21 cellular contexts compared by ENCODE assay signal in the genomic region with DNA sequence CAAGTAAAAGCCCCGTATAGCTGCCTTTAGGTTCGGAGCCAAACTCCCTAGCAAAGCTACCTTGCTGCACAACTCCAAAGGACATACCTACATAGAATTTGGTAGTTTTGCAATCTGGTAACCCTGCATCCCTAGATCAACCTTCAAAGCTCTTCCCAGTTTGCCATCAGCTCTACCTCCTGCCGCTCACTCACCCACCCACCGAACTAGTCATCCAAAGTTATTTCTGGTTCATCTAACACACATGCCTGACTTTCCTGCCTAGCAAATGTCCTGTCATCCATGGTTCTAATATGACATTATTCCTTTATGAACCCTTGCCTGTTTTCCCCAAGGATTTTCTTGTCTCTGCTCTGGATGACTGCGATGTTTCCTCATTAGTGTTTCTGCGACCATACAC. TPM values are rescaled to one million over a fixed set of nuclear protein-coding genes. Genes with fewer than 3 reads are reported as not detected.
DNase-seq lines count a peak whose midpoint lies in the region; ATAC-seq and TF ChIP-seq lines count a peak whose summit lies in the region.
"Had no signal": no experiment of that assay in that cellular context is flagged by ENCODE, and none has a peak within 500 bp of the region (broad histone marks: within the 10 kb centered on the region; RNA-seq: fewer than 3 reads in every experiment).

No MANE protein-coding gene starts in this region.

- peaks cover 6% of the 10 kb centered on the region for H3K4me1 Mint-ChIP-seq in activated naive CD4-positive, alpha-beta T cell treated with anti-CD3 and anti-CD28 coated beads, Interleukin-2, amount 10 ng/mL, durations not matched to agents 7 days and 5 days
- peaks cover 50% of the 10 kb centered on the region for H3K4me1 Mint-ChIP-seq in Caco-2 (ENCODE audit: low read depth, unreplicated experiment)
- H3K4me1 Mint-ChIP-seq in glutamatergic neuron (ENCODE audit: low read depth, unreplicated experiment): peaks cover 41% of the 10 kb centered on the region
- H3K4me1 Mint-ChIP-seq in stimulated activated memory B cell treated with anti-CD40 and anti-IgM and Interleukin-4, amounts not matched to agents 10 μg/mL and 1 μg/mL and 100 μg/mL, for 72 hours: peaks cover 63% of the 10 kb centered on the region

- no peak for DNase-seq in activated naive CD4-positive, alpha-beta T cell treated with anti-CD3 and anti-CD28 coated beads, Interleukin-2, amount 10 ng/mL, durations not matched to agents 7 days and 5 days
- no peak for DNase-seq in activated naive CD4-positive, alpha-beta T cell treated with anti-CD3 and anti-CD28 coated beads, Interleukin-2, amount 50 U/mL, for 72 hours (ENCODE audit: low spot score in 2 of 2)
- DNase-seq in Caco-2 (no peak), glutamatergic neuron (no peak), retina (peak; percentile 44)
- no peak for DNase-seq in stimulated activated CD4-positive, alpha-beta T cell treated with anti-CD3 and anti-CD28 coated beads, Interleukin-15, amount 100 ng/mL, for 24 hours
- DNase-seq: activated naive CD4-positive, alpha-beta T cell treated with anti-CD3 and anti-CD28 coated beads for 36 hours; activated T-cell treated with anti-CD3 and anti-CD28 coated beads, Interleukin-2, amount 50 U/mL, for 48 hours; cerebellar nuclear complex; HCEC 1CT; left lung; NCI-H1048; NCI-H1694 treated with DMSO at 0.1 percent for 48 hours; NCI-H2171 treated with DMSO at 0.1 percent for 48 hours; NCI-H526; T-cell had no signal

- intact Hi-C loops in Caco-2 (cut with micrococcal nuclease; ENCODE audit: unreplicated experiment): no loop called here

- no peak for ATAC-seq in activated naive CD4-positive, alpha-beta T cell treated with anti-CD3 and anti-CD28 coated beads, Interleukin-2, amount 50 U/mL, for 72 hours
- ATAC-seq in HG03135 (IDR thresholded peaks at IDR 0.05; ENCODE audit: unreplicated experiment): no peak
- ATAC-seq in stimulated activated memory B cell treated with anti-CD40 and anti-IgM and Interleukin-4, amounts not matched to agents 10 μg/mL and 1 μg/mL and 100 μg/mL, for 72 hours: no peak
- ATAC-seq: activated CD4-positive, CD25-positive, alpha-beta regulatory T cell treated with anti-CD3 and anti-CD28 coated beads, Interleukin-2, amount 50 U/mL, for 24 hours; left lung; T-cell had no signal

- BruUV-seq in Caco-2 (replicated peaks; lab: Mats Ljungman, UMichigan): no TSS peak

- H3K27me3 Mint-ChIP-seq in activated naive CD4-positive, alpha-beta T cell treated with anti-CD3 and anti-CD28 coated beads, Interleukin-2, amount 10 ng/mL, durations not matched to agents 7 days and 5 days: no peaks in the 10 kb centered on the region
- H3K27me3 Mint-ChIP-seq in Caco-2 (ENCODE audit: insufficient read depth, unreplicated experiment) (no peaks in the 10 kb centered on the region), glutamatergic neuron (ENCODE audit: unreplicated experiment) (peaks cover 4% of the 10 kb centered on the region)
- no peaks in the 10 kb centered on the region for H3K27me3 Mint-ChIP-seq in stimulated activated memory B cell treated with anti-CD40 and anti-IgM and Interleukin-4, amounts not matched to agents 10 μg/mL and 1 μg/mL and 100 μg/mL, for 72 hours
- H3K27me3 Mint-ChIP-seq: T-cell had no signal

- no peaks in the 10 kb centered on the region for H3K9me3 ChIP-seq in Caco-2
- H3K9me3 ChIP-seq: BLaER1, left lung, SJSA1 had no signal

- H3K27me3 ChIP-seq in Caco-2 (replicated peaks; ENCODE audit: control insufficient read depth, insufficient read depth, low read length): no peaks in the 10 kb centered on the region
- H3K27me3 ChIP-seq: BLaER1, left lung, SJSA1 had no signal

- H3K27ac Mint-ChIP-seq in activated naive CD4-positive, alpha-beta T cell treated with anti-CD3 and anti-CD28 coated beads, Interleukin-2, amount 10 ng/mL, durations not matched to agents 7 days and 5 days: peak overlapping the region; percentile 13
- peak overlapping the region in 1 of 2 donors; percentile 73 for H3K27ac Mint-ChIP-seq in activated naive CD4-positive, alpha-beta T cell treated with anti-CD3 and anti-CD28 coated beads, Interleukin-2, amount 50 U/mL, for 72 hours
- peak overlapping the region; percentile 12 for H3K27ac Mint-ChIP-seq in Caco-2 (ENCODE audit: unreplicated experiment)
- H3K27ac Mint-ChIP-seq in glutamatergic neuron (ENCODE audit: unreplicated experiment): no peak overlapping the region
- no peak overlapping the region for H3K27ac Mint-ChIP-seq in stimulated activated memory B cell treated with anti-CD40 and anti-IgM and Interleukin-4, amounts not matched to agents 10 μg/mL and 1 μg/mL and 100 μg/mL, for 72 hours
- H3K27ac Mint-ChIP-seq: activated naive CD4-positive, alpha-beta T cell treated with anti-CD3 and anti-CD28 coated beads for 36 hours had no signal

- no peak overlapping the region for H3K4me3 ChIP-seq in Caco-2 (ENCODE audit: low read depth, low read length)
- H3K4me3 ChIP-seq: BLaER1, left lung, SJSA1 had no signal

- H3K9me3 Mint-ChIP-seq in activated naive CD4-positive, alpha-beta T cell treated with anti-CD3 and anti-CD28 coated beads, Interleukin-2, amount 10 ng/mL, durations not matched to agents 7 days and 5 days: no peaks in the 10 kb centered on the region
- no peaks in the 10 kb centered on the region for H3K9me3 Mint-ChIP-seq in activated naive CD4-positive, alpha-beta T cell treated with anti-CD3 and anti-CD28 coated beads, Interleukin-2, amount 50 U/mL, for 72 hours
- H3K9me3 Mint-ChIP-seq in Caco-2 (ENCODE audit: unreplicated experiment) (no peaks in the 10 kb centered on the region), glutamatergic neuron (ENCODE audit: unreplicated experiment) (peaks cover 6% of the 10 kb centered on the region)
- no peaks in the 10 kb centered on the region for H3K9me3 Mint-ChIP-seq in stimulated activated memory B cell treated with anti-CD40 and anti-IgM and Interleukin-4, amounts not matched to agents 10 μg/mL and 1 μg/mL and 100 μg/mL, for 72 hours
- H3K9me3 Mint-ChIP-seq: activated naive CD4-positive, alpha-beta T cell treated with anti-CD3 and anti-CD28 coated beads for 36 hours; T-cell had no signal

- peaks cover 5% of the 10 kb centered on the region for H3K36me3 ChIP-seq in Caco-2 (ENCODE audit: control insufficient read depth, insufficient read depth, low read length)

- peaks cover 24% of the 10 kb centered on the region for H3K4me1 ChIP-seq in Caco-2
- H3K4me1 ChIP-seq: BLaER1, SJSA1 had no signal

- no peak overlapping the region for H3K4me3 Mint-ChIP-seq in activated naive CD4-positive, alpha-beta T cell treated with anti-CD3 and anti-CD28 coated beads, Interleukin-2, amount 10 ng/mL, durations not matched to agents 7 days and 5 days
- H3K4me3 Mint-ChIP-seq in Caco-2 (ENCODE audit: unreplicated experiment) (no peak overlapping the region), glutamatergic neuron (ENCODE audit: unreplicated experiment) (peak overlapping the region; percentile 9)
- H3K4me3 Mint-ChIP-seq in stimulated activated memory B cell treated with anti-CD40 and anti-IgM and Interleukin-4, amounts not matched to agents 10 μg/mL and 1 μg/mL and 100 μg/mL, for 72 hours: no peak overlapping the region
- H3K4me3 Mint-ChIP-seq: activated naive CD4-positive, alpha-beta T cell treated with anti-CD3 and anti-CD28 coated beads for 36 hours; T-cell had no signal

- H3K36me3 Mint-ChIP-seq in activated naive CD4-positive, alpha-beta T cell treated with anti-CD3 and anti-CD28 coated beads, Interleukin-2, amount 10 ng/mL, durations not matched to agents 7 days and 5 days: peaks cover 6% of the 10 kb centered on the region
- no peaks in the 10 kb centered on the region for H3K36me3 Mint-ChIP-seq in activated naive CD4-positive, alpha-beta T cell treated with anti-CD3 and anti-CD28 coated beads, Interleukin-2, amount 50 U/mL, for 72 hours
- H3K36me3 Mint-ChIP-seq in Caco-2 (ENCODE audit: insufficient read depth, unreplicated experiment) (peaks cover 63% of the 10 kb centered on the region), glutamatergic neuron (ENCODE audit: unreplicated experiment) (no peaks in the 10 kb centered on the region)
- H3K36me3 Mint-ChIP-seq in stimulated activated memory B cell treated with anti-CD40 and anti-IgM and Interleukin-4, amounts not matched to agents 10 μg/mL and 1 μg/mL and 100 μg/mL, for 72 hours: peaks cover 52% of the 10 kb centered on the region

- TF ChIP-seq CTCF in Caco-2 (IDR thresholded peaks at IDR 0.05; ENCODE audit: insufficient read depth in 1 of 2, low read depth in 1 of 2, low read length in 1 of 2, severe bottlenecking in 1 of 2, unreplicated experiment in 1 of 2): no peak
- TF ChIP-seq CTCF in glutamatergic neuron (IDR thresholded peaks at IDR 0.05; ENCODE audit: partially characterized antibody, unreplicated experiment): no peak

- CTCF ChIA-PET in activated naive CD4-positive, alpha-beta T cell treated with anti-CD3 and anti-CD28 coated beads, Interleukin-2, amount 10 ng/mL, durations not matched to agents 7 days and 5 days (lab: Charles Lee): interaction anchor here (0.5 to 1.3 kb wide), 3 partner anchors 14 to 21 kb away, joined by 3 to 4 read pairs (median 3); no protein-coding TSS in a partner anchor
- CTCF ChIA-PET in Caco-2 (lab: Charles Lee): interaction anchor here (0.6 kb wide), 1 partner anchor 23 kb away, joined by 3 read pairs; no protein-coding TSS in a partner anchor

- POLR2A ChIA-PET in Caco-2 (lab: Charles Lee): interaction anchor here (0.5 kb wide), 1 partner anchor 96 kb away, joined by 4 read pairs; no protein-coding TSS in a partner anchor

RNA-seq across cellular contexts. Expression of gene SPAG4, which starts 21.6 kb away (rescaled TPM):
- 10 to 100 TPM in 1 of 2 donors, 1 to 10 TPM in 1; 9.6 to 13.2 TPM for total RNA-seq in activated naive CD4-positive, alpha-beta T cell treated with anti-CD3 and anti-CD28 coated beads, Interleukin-2, amount 50 U/mL, for 72 hours
- total RNA-seq in Caco-2 (2022) (5.4 and 6.1 TPM in 2 replicates), glutamatergic neuron (ENCODE audit: unreplicated experiment) (5.0 TPM)

RNA-seq across cellular contexts. Expression of gene CPNE1, which starts 27.4 kb away (rescaled TPM):
- total RNA-seq in activated naive CD4-positive, alpha-beta T cell treated with anti-CD3 and anti-CD28 coated beads, Interleukin-2, amount 50 U/mL, for 72 hours: 100 to 1,000 TPM; 332 to 352 TPM
- 815 and 833 TPM in 2 replicates for total RNA-seq in Caco-2 (2022)
- 327 TPM for total RNA-seq in glutamatergic neuron (ENCODE audit: unreplicated experiment)

RNA-seq across cellular contexts. Expression of gene RBM12, which starts 27.4 kb away (rescaled TPM):
- 100 to 1,000 TPM; 110 to 116 TPM for total RNA-seq in activated naive CD4-positive, alpha-beta T cell treated with anti-CD3 and anti-CD28 coated beads, Interleukin-2, amount 50 U/mL, for 72 hours
- 146 and 147 TPM in 2 replicates for total RNA-seq in Caco-2 (2022)
- total RNA-seq in glutamatergic neuron (ENCODE audit: unreplicated experiment): 147 TPM

Comparison
In these comparisons a context has a peak if more than half of its experiments do, and no peak if none do; other contexts are left out.
1. H3K27ac Mint-ChIP-seq: peak in activated naive CD4-positive, alpha-beta T cell treated with anti-CD3 and anti-CD28 coated beads, Interleukin-2, amount 10 ng/mL, durations not matched to agents 7 days and 5 days (single experiment) and Caco-2 (single experiment); none in glutamatergic neuron (single experiment) and stimulated activated memory B cell treated with anti-CD40 and anti-IgM and Interleukin-4, amounts not matched to agents 10 μg/mL and 1 μg/mL and 100 μg/mL, for 72 hours (single experiment).